In the genomic region with DNA sequence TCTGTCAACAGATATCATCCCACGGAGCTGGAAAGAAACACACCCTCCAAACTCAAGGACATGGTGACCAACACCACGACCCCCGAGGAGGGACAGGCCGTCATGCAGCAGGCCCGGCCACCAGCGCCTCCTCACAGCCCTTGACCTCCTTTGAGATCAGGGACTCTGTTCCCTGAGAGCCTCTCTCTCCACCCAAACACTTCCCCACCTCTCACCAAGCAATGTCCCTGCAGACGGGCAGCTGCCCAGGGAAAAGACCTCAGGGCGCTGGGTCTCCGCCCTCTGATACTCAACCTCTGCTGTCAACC, we compare ENCODE assay signal across 12 cellular contexts. TPM values are rescaled to one million over a fixed set of nuclear protein-coding genes. Genes with fewer than 3 reads are reported as not detected.
A peak's percentile ranks its signal among the peaks of the same experiment; 100 is the strongest.
DNase-seq lines count a peak whose midpoint lies in the region; ATAC-seq and TF ChIP-seq lines count a peak whose summit lies in the region.
"Had no signal": no experiment of that assay in that cellular context is flagged by ENCODE, and none has a peak within 500 bp of the region (broad histone marks: within the 10 kb centered on the region; RNA-seq: fewer than 3 reads in every experiment).

No MANE protein-coding gene starts in this region.

- peak overlapping the region; percentile 54 for H3K4me3 Mint-ChIP-seq in activated naive CD4-positive, alpha-beta T cell treated with anti-CD3 and anti-CD28 coated beads, Interleukin-2, amount 50 U/mL, for 24 hours
- H3K4me3 Mint-ChIP-seq in immature natural killer cell = peak overlapping the region in 4 of 5 donors; percentile 49 to 70 (median 52)

- ATAC-seq in HG02938 (IDR thresholded peaks at IDR 0.05; ENCODE audit: unreplicated experiment) = no peak

- H3K36me3 ChIP-seq in SJCRH30 = no peaks in the 10 kb centered on the region
- H3K36me3 ChIP-seq in subcutaneous abdominal adipose tissue (ENCODE audit: control insufficient read depth in 5 of 5, insufficient read depth in 5 of 5, low read length in 5 of 5) = no peaks in the 10 kb centered on the region
- H3K36me3 ChIP-seq: Peyer's patch had no signal

- TF ChIP-seq POLR2A in lower leg skin (IDR thresholded peaks at IDR 0.05) = no peak

- no peaks in the 10 kb centered on the region for H3K9me3 ChIP-seq in SJCRH30 (replicated peaks)
- no peaks in the 10 kb centered on the region for H3K9me3 ChIP-seq in subcutaneous abdominal adipose tissue (ENCODE audit: control insufficient read depth in 5 of 5, low read length in 5 of 5)
- H3K9me3 ChIP-seq: Peyer's patch had no signal

- H3K4me1 ChIP-seq in SJCRH30 (no peaks in the 10 kb centered on the region), subcutaneous abdominal adipose tissue (ENCODE audit: control insufficient read depth in 5 of 5, insufficient read depth in 5 of 5, low read length in 5 of 5) (peaks cover 0 to 15% (median 12%) of the 10 kb centered on the region in 5 donors)
- H3K4me1 ChIP-seq: Peyer's patch had no signal

- no peaks in the 10 kb centered on the region for H3K27me3 Mint-ChIP-seq in activated naive CD4-positive, alpha-beta T cell treated with anti-CD3 and anti-CD28 coated beads, Interleukin-2, amount 50 U/mL, for 24 hours
- H3K27me3 Mint-ChIP-seq in immature natural killer cell (ENCODE audit: low read depth in 3 of 3) = peaks cover 0 to 4% (median 0%) of the 10 kb centered on the region in 3 donors

- H3K4me3 ChIP-seq in SJCRH30 (peak overlapping the region; percentile 60), subcutaneous abdominal adipose tissue (ENCODE audit: low read depth in 1 of 5, low read length in 5 of 5) (peak overlapping the region in 4 of 5 donors; percentile 58 to 65 (median 62)), lower leg skin (ENCODE audit: low read depth, poor library complexity, severe bottlenecking) (no peak overlapping the region)

- TF ChIP-seq CTCF in lower leg skin (IDR thresholded peaks at IDR 0.05) = no peak

- H3K9me3 Mint-ChIP-seq in activated naive CD4-positive, alpha-beta T cell treated with anti-CD3 and anti-CD28 coated beads, Interleukin-2, amount 50 U/mL, for 24 hours = no peaks in the 10 kb centered on the region
- no peaks in the 10 kb centered on the region for H3K9me3 Mint-ChIP-seq in immature natural killer cell

- no peaks in the 10 kb centered on the region for H3K27me3 ChIP-seq in SJCRH30
- no peaks in the 10 kb centered on the region for H3K27me3 ChIP-seq in subcutaneous abdominal adipose tissue (ENCODE audit: control insufficient read depth in 5 of 5, insufficient read depth in 4 of 5, low read length in 5 of 5)
- H3K27me3 ChIP-seq: Peyer's patch had no signal

- no peak for DNase-seq in activated naive CD4-positive, alpha-beta T cell treated with anti-CD3 and anti-CD28 coated beads, Interleukin-2, amount 50 U/mL, for 16 hours
- DNase-seq in SJCRH30 (no peak), immature natural killer cell (no peak), lower leg skin (ENCODE audit: low spot score in 2 of 2) (no peak), HUDEP-2 (lab: John Stamatoyannopoulos, UW; ENCODE audit: unreplicated experiment in 76 of 76) (no peak)
- DNase-seq: NCI-H2171, Peyer's patch, posterior cingulate gyrus had no signal

- H3K4me1 Mint-ChIP-seq in activated naive CD4-positive, alpha-beta T cell treated with anti-CD3 and anti-CD28 coated beads, Interleukin-2, amount 50 U/mL, for 24 hours = peaks cover 28% of the 10 kb centered on the region
- H3K4me1 Mint-ChIP-seq in immature natural killer cell = peaks cover 8 to 22% of the 10 kb centered on the region in 2 donors

- peak overlapping the region; percentile 30 for H3K27ac Mint-ChIP-seq in activated naive CD4-positive, alpha-beta T cell treated with anti-CD3 and anti-CD28 coated beads, Interleukin-2, amount 50 U/mL, for 24 hours
- peak overlapping the region in 4 of 6 donors; percentile 17 to 76 (median 74) for H3K27ac Mint-ChIP-seq in immature natural killer cell

- WGBS in lower leg skin, 2 donors = 88 to 90% methylated on average over 9 of the region's 9 CpGs

- H3K27ac ChIP-seq in SJCRH30 = no peak overlapping the region
- no peak overlapping the region for H3K27ac ChIP-seq in subcutaneous abdominal adipose tissue (ENCODE audit: low read depth, low read length)

- H3K9ac ChIP-seq in subcutaneous abdominal adipose tissue (ENCODE audit: low read length in 5 of 5) = peak overlapping the region in 1 of 5 donors; percentile 72

- H3K36me3 Mint-ChIP-seq in activated naive CD4-positive, alpha-beta T cell treated with anti-CD3 and anti-CD28 coated beads, Interleukin-2, amount 50 U/mL, for 24 hours = no peaks in the 10 kb centered on the region
- peaks cover 0 to 9% (median 0%) of the 10 kb centered on the region in 3 donors for H3K36me3 Mint-ChIP-seq in immature natural killer cell

- intact Hi-C loops in lower leg skin (cut with DNase I; ENCODE audit: low total_unique reads) = no loop called here

RNA-seq across cellular contexts. Expression of gene SCGB2B2, which starts 10.0 kb away (rescaled TPM):
- total RNA-seq in SJCRH30 (2014; rRNA removed; shearing (Covaris generic)) = not detected in 2 replicates
- polyA plus RNA-seq in immature natural killer cell = under 1 TPM in 1 of 3 donors, not detected in 2; 0.09 TPM
- 1 to 10 TPM; 4.3 to 8.3 (median 6.6) TPM for total RNA-seq in lower leg skin
- total RNA-seq: dermis blood vessel endothelial cell had no signal

RNA-seq across cellular contexts. Expression of gene ZNF302, which starts 10.6 kb away (rescaled TPM):
- 38.4 and 47.7 TPM in 2 replicates for total RNA-seq in SJCRH30 (2014; rRNA removed; shearing (Covaris generic))
- polyA plus RNA-seq in immature natural killer cell = 10 to 100 TPM in 2 of 3 donors, 1 to 10 TPM in 1; 8.8 to 14.5 (median 11.2) TPM
- total RNA-seq in lower leg skin = 10 to 100 TPM in 3 of 4 donors, 1 to 10 TPM in 1; 9.2 to 21.4 (median 11.6) TPM
